In the genomic region with DNA sequence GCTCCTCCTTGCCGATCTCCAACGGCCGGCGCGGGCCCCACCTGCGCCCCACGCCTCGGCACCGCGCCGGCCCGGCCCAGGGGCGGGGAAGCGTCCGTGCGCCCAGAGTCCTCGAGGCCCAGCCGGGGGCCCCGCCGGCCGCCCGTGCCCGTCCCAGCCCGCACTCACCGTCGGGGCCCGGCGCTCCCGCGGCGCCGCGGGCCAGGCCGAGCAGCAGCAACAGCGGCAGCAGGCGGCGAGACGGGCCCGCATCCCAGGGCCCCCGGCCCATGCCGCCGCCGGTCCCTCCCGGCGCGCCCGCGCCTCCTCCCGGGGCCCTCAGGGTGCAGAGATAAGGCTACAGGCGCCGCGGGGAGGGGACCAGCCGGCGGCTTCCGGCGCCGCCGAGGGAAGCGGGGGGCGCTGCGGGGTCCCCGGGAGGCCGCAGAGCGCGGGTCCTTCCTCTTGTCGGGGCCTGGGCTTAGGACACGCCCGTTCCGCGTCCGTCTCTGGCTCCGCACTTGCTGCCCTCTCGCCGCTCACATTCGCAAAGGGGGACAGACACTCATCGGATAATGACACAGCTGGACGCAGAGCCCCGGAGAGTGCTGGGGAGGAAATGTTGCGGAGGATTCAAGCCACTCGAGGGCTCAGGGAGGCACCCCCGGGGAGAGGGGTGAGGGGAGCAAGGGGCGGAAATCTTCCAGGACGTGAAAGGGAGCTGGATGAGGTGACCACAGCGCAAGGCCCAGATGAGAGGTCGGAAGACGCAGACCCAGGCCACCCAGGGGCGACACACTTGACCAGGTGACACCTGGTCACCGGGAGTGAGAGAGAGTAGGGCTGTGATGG, we compare ENCODE assay signal across 8 cellular contexts. TPM values are rescaled to one million over a fixed set of nuclear protein-coding genes. Genes with fewer than 3 reads are reported as not detected.
DNase-seq lines count a peak whose midpoint lies in the region; ATAC-seq and TF ChIP-seq lines count a peak whose summit lies in the region.

A gene (minus strand): TSS at position 333 of the 831 bp plus-strand sequence. CDS start 62 bp downstream, at position 271.

- no peaks in the 10 kb centered on the region for H3K27me3 ChIP-seq in SK-N-SH (ENCODE audit: insufficient read depth)

- no peaks in the 10 kb centered on the region for H4K20me1 ChIP-seq in SK-N-SH (ENCODE audit: insufficient read depth)

- no peaks in the 10 kb centered on the region for H3K9me2 ChIP-seq in SK-N-SH

- no peak for TF ChIP-seq CTCF in SK-N-SH (IDR thresholded peaks at IDR 0.05)
- no peak for TF ChIP-seq CTCF in MCF 10A (IDR thresholded peaks at IDR 0.05; ENCODE audit: unreplicated experiment)

- H3K9me3 Mint-ChIP-seq in MCF 10A (ENCODE audit: unreplicated experiment): no peaks in the 10 kb centered on the region

- H3K4me3 ChIP-seq in SK-N-SH (ENCODE audit: low read depth in 2 of 2, low read length in 1 of 2): peak within 1 kb of the TSS; percentile 49 to 59

- H3K36me3 Mint-ChIP-seq in MCF 10A (ENCODE audit: insufficient read depth, unreplicated experiment): peaks cover 6% of the 10 kb centered on the region

- H3K4me3 Mint-ChIP-seq in MCF 10A (ENCODE audit: unreplicated experiment): peak within 1 kb of the TSS; percentile 71

- H3K27ac Mint-ChIP-seq in MCF 10A (ENCODE audit: low read depth, unreplicated experiment): no peak within 1 kb of the TSS

- peak within 1 kb of the TSS; percentile 78 for H2AFZ ChIP-seq in SK-N-SH (ENCODE audit: low read depth)

- peak; percentile 12 for TF ChIP-seq POLR2A in GM19193 (IDR thresholded peaks at IDR 0.05; ENCODE audit: extremely low read depth, insufficient read depth, insufficient read length)

- H3K27me3 Mint-ChIP-seq in MCF 10A (ENCODE audit: insufficient read depth, unreplicated experiment): no peaks in the 10 kb centered on the region

- WGBS in SK-N-SH (ENCODE audit: low lambda C conversion rate): 68% methylated on average over 10 of the region's 88 CpGs

- H3K36me3 ChIP-seq in SK-N-SH (replicated peaks in 1 of 2; ENCODE audit: control insufficient read depth in 1 of 2, insufficient read depth in 2 of 2, low read length in 1 of 2): no peaks in the 10 kb centered on the region

- intact Hi-C loops in MCF 10A (cut with micrococcal nuclease): loop anchor here (2.0 kb wide), 1 partner anchor 158 kb away; a partner anchor contains a TSS

- CTCF ChIA-PET in SK-N-SH (lab: Yijun Ruan, JAX): interaction anchor here (0.9 to 1.7 kb wide), 4 partner anchors 9 to 186 kb away, joined by 3 to 9 read pairs (median 4); no protein-coding TSS in a partner anchor
- CTCF ChIA-PET in MCF 10A (lab: Yijun Ruan, JAX): interaction anchor here (1.0 to 2.1 kb wide), 3 partner anchors 14 to 645 kb away, joined by 3 to 6 read pairs (median 3); no protein-coding TSS in a partner anchor

- H3K4me2 ChIP-seq in SK-N-SH: peak within 1 kb of the TSS; percentile 65

- no peaks in the 10 kb centered on the region for H3K9me3 ChIP-seq in SK-N-SH

- POLR2A ChIA-PET in SK-N-SH (lab: Yijun Ruan, JAX): interaction anchor here (0.6 to 2.6 kb wide), 3 partner anchors 9 to 158 kb away, joined by 4 to 8 read pairs (median 4); a partner anchor contains a TSS
- POLR2A ChIA-PET in MCF 10A (lab: Yijun Ruan, JAX): interaction anchor here (1.0 to 1.5 kb wide), 2 partner anchors 158 to 161 kb away, joined by 3 to 7 read pairs; a partner anchor contains a TSS

- H3K9ac ChIP-seq in SK-N-SH: peak within 1 kb of the TSS; percentile 62

- no TSS peak for BruUV-seq in MCF 10A (replicated peaks; lab: Mats Ljungman, UMichigan)

- DNase-seq in COR-L47 (lab: John Stamatoyannopoulos, UW): peak; percentile 52
- DNase-seq in SK-N-SH: peak; percentile 88
- DNase-seq in MCF 10A (ENCODE audit: unreplicated experiment): no peak
- peak; percentile 74 for DNase-seq in islet precursor cell
- DNase-seq in stimulated activated CD4-positive, alpha-beta T cell treated with anti-CD3 and anti-CD28 coated beads, Interleukin-4, amount 100 ng/mL, for 48 hours (ENCODE audit: low read depth in 2 of 2): peak; percentile 7 to 11
- DNase-seq in NCI-H187 (lab: John Stamatoyannopoulos, UW): no peak

- H3K27ac ChIP-seq in SK-N-SH (ENCODE audit: low read depth in 2 of 2, low read length in 1 of 2): peak within 1 kb of the TSS in 1 of 2 experiments; percentile 53; a peak in 1 of 4 replicates

- peaks cover 2 to 13% of the 10 kb centered on the region in 2 experiments; a peak in 1 of 4 replicates for H3K4me1 ChIP-seq in SK-N-SH (ENCODE audit: control insufficient read depth in 1 of 2, insufficient read depth in 2 of 2, low read depth in 1 of 2, low read length in 1 of 2)

- no peak for TF ChIP-seq EP300 in SK-N-SH (IDR thresholded peaks at IDR 0.05; ENCODE audit: borderline replicate concordance in 1 of 2, low read depth in 1 of 2, low read length in 1 of 2)

- no peaks in the 10 kb centered on the region for H3K79me2 ChIP-seq in SK-N-SH (ENCODE audit: insufficient read depth)

- H3F3A ChIP-seq in SK-N-SH (replicated peaks; ENCODE audit: insufficient read depth): peaks cover 4% of the 10 kb centered on the region

- peak; percentile 48 for ATAC-seq in HG03175 (IDR thresholded peaks at IDR 0.05; ENCODE audit: unreplicated experiment)

- TF ChIP-seq RAD21 in SK-N-SH (IDR thresholded peaks at IDR 0.05; ENCODE audit: low read length): no peak

- no peaks in the 10 kb centered on the region for H3K4me1 Mint-ChIP-seq in MCF 10A (ENCODE audit: insufficient read depth, unreplicated experiment)

TF ChIP-seq in SK-N-SH, 30 proteins besides CTCF, POLR2A, EP300 and RAD21:
- TF ChIP-seq TCF12 (IDR thresholded peaks at IDR 0.05): no peak
- TF ChIP-seq JUND (IDR thresholded peaks at IDR 0.05): no peak
- TF ChIP-seq TEAD4 (IDR thresholded peaks at IDR 0.05; ENCODE audit: borderline replicate concordance, insufficient read depth): no peak
- TF ChIP-seq FOXM1 (IDR thresholded peaks at IDR 0.05; ENCODE audit: low read depth): no peak
- TF ChIP-seq SIN3A (IDR thresholded peaks at IDR 0.05; ENCODE audit: borderline replicate concordance, low read depth, low read length): no peak
- TF ChIP-seq, protein P1, sequence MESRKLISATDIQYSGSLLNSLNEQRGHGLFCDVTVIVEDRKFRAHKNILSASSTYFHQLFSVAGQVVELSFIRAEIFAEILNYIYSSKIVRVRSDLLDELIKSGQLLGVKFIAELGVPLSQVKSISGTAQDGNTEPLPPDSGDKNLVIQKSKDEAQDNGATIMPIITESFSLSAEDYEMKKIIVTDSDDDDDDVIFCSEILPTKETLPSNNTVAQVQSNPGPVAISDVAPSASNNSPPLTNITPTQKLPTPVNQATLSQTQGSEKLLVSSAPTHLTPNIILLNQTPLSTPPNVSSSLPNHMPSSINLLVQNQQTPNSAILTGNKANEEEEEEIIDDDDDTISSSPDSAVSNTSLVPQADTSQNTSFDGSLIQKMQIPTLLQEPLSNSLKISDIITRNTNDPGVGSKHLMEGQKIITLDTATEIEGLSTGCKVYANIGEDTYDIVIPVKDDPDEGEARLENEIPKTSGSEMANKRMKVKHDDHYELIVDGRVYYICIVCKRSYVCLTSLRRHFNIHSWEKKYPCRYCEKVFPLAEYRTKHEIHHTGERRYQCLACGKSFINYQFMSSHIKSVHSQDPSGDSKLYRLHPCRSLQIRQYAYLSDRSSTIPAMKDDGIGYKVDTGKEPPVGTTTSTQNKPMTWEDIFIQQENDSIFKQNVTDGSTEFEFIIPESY (IDR thresholded peaks at IDR 0.05; ENCODE audit: borderline replicate concordance, low read depth): no peak
- no peak for TF ChIP-seq FOSL2 (IDR thresholded peaks at IDR 0.05; ENCODE audit: borderline replicate concordance, low read depth)
- no peak for TF ChIP-seq MXI1 (IDR thresholded peaks at IDR 0.05; ENCODE audit: low read depth, low read length)
- TF ChIP-seq EZH2phosphoT487 (IDR thresholded peaks at IDR 0.05; ENCODE audit: borderline replicate concordance, low read depth): no peak
- no peak for TF ChIP-seq ELF1 (IDR thresholded peaks at IDR 0.05)
- TF ChIP-seq GATA2 (CRISPR knock-in tag; IDR thresholded peaks at IDR 0.05): no peak
- TF ChIP-seq, protein P2, sequence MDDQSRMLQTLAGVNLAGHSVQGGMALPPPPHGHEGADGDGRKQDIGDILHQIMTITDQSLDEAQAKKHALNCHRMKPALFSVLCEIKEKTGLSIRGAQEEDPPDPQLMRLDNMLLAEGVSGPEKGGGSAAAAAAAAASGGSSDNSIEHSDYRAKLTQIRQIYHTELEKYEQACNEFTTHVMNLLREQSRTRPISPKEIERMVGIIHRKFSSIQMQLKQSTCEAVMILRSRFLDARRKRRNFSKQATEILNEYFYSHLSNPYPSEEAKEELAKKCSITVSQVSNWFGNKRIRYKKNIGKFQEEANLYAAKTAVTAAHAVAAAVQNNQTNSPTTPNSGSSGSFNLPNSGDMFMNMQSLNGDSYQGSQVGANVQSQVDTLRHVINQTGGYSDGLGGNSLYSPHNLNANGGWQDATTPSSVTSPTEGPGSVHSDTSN (IDR thresholded peaks at IDR 0.05): no peak
- TF ChIP-seq, protein P3, sequence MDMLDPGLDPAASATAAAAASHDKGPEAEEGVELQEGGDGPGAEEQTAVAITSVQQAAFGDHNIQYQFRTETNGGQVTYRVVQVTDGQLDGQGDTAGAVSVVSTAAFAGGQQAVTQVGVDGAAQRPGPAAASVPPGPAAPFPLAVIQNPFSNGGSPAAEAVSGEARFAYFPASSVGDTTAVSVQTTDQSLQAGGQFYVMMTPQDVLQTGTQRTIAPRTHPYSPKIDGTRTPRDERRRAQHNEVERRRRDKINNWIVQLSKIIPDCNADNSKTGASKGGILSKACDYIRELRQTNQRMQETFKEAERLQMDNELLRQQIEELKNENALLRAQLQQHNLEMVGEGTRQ (IDR thresholded peaks at IDR 0.05; ENCODE audit: borderline replicate concordance, low read depth, low read length): no peak
- no peak; the same call in 1 of the 2 replicates for TF ChIP-seq RCOR1 (IDR thresholded peaks at IDR 0.05; ENCODE audit: low read length)

RNA-seq across cellular contexts. Expression of the gene that starts here (rescaled TPM):
- 8.2 and 8.8 TPM in 2 replicates for polyA plus RNA-seq in SK-N-SH (2012; rRNA removed)
- polyA plus RNA-seq in SK-N-SH (2012; cell fraction: cytosol; rRNA removed): 8.7 and 9.3 TPM in 2 replicates
- polyA plus RNA-seq in SK-N-SH (2012; cell fraction: nucleus; rRNA removed): 3.0 and 6.4 TPM in 2 replicates
- total RNA-seq in MCF 10A (2022): 1.6 and 2.0 TPM in 2 replicates

Comparison
In these comparisons a context has a peak if more than half of its experiments do, and no peak if none do; other contexts are left out.
1. DNase-seq: peak in COR-L47 (single experiment), SK-N-SH (single experiment), islet precursor cell (single experiment) and stimulated activated CD4-positive, alpha-beta T cell treated with anti-CD3 and anti-CD28 coated beads, Interleukin-4, amount 100 ng/mL, for 48 hours (2 of 2); none in MCF 10A (single experiment) and NCI-H187 (0 of 2).